ENCODE assay signal across 8 cellular contexts in genomic region chr20:59032023-59032712, GRCh38.
DNase-seq lines count a peak whose midpoint lies in the region; ATAC-seq lines count a peak whose summit lies in the region.

TSS of gene ATP5F1E (minus strand) at chr20:59032335. CDS start at chr20:59032251, 84 bp downstream.

- peak within 1 kb of the TSS; percentile 88 for H3K27ac ChIP-seq in caudate nucleus (ENCODE audit: low read depth, low read length)

- DNase-seq in AG08395 (ENCODE audit: low spot score) (peak; percentile 98), NCI-H345 treated with DMSO at 0.1 percent for 48 hours (lab: John Stamatoyannopoulos, UW; ENCODE audit: unreplicated experiment) (peak; percentile 98), caudate nucleus (lab: John Stamatoyannopoulos, UW) (peak; percentile 58 to 98 (median 95)), iris pigment epithelial cell (ENCODE audit: low read depth) (peak; percentile 97)
- DNase-seq in activated CD4-positive, CD25-positive, alpha-beta regulatory T cell (lab: John Stamatoyannopoulos, UW), result peak; percentile 88 to 98 (median 96)
- peak; percentile 91 to 93 for DNase-seq in stimulated activated CD4-positive, alpha-beta T cell treated with anti-CD3 and anti-CD28 coated beads, Interleukin-12 subunit alpha, Interleukin-12 subunit beta, amount 100 ng/mL, for 24 hours (ENCODE audit: low read depth in 2 of 2)

- ATAC-seq in GM19023 (IDR thresholded peaks at IDR 0.05; ENCODE audit: unreplicated experiment) (peak; percentile 97), HG03280 (IDR thresholded peaks at IDR 0.05; ENCODE audit: unreplicated experiment) (peak; percentile 96)

Comparison
In these comparisons a context has a peak if more than half of its experiments do, and no peak if none do; other contexts are left out.
1. Peak in every context shown above with its lines: DNase-seq, ATAC-seq and H3K27ac ChIP-seq.